ENCODE assay signal across 8 cellular contexts in genomic region chr4:82372874-82373815, GRCh38. TPM values are rescaled to one million over a fixed set of nuclear protein-coding genes. Genes with fewer than 3 reads are reported as not detected.
DNase-seq lines count a peak whose midpoint lies in the region; ATAC-seq and TF ChIP-seq lines count a peak whose summit lies in the region.

No MANE protein-coding gene starts in this region.

- DNase-seq in AG09309 (ENCODE audit: low read depth) = no peak
- DNase-seq in NCI-H460 (ENCODE audit: extremely low read depth, low read depth) = peak; percentile 52
- DNase-seq in activated CD4-positive, alpha-beta T cell treated with anti-CD3 and anti-CD28 coated beads for 48 hours = peak; percentile 90
- DNase-seq in coronary artery (ENCODE audit: low spot score) = peak; percentile 82
- DNase-seq in stimulated activated CD4-positive, alpha-beta T cell treated with anti-CD3 and anti-CD28 coated beads, Interleukin-4, amount 100 ng/mL, for 1 hour = peak; percentile 68

- peak; percentile 31 for ATAC-seq in GM18909 (IDR thresholded peaks at IDR 0.05; ENCODE audit: poor library complexity, unreplicated experiment)
- ATAC-seq in HG03196 (IDR thresholded peaks at IDR 0.05; ENCODE audit: unreplicated experiment) = peak; percentile 20

- no peaks in the 10 kb centered on the region for H3K9me3 ChIP-seq in liver (ENCODE audit: control insufficient read depth in 4 of 4, low read length in 3 of 4)

- TF ChIP-seq CTCF in AG09309 (IDR thresholded peaks at IDR 0.05; ENCODE audit: control insufficient read depth, insufficient read depth, low read depth, low read length, missing control alignments) (no peak), coronary artery (IDR thresholded peaks at IDR 0.05) (no peak), liver (IDR thresholded peaks at IDR 0.05; ENCODE audit: low read depth, low read length, missing input control) (no peak)

- under 1% methylated on average over 75 of the region's 75 CpGs for WGBS in liver

- H3K36me3 ChIP-seq in liver (ENCODE audit: control insufficient read depth in 4 of 4, insufficient read depth in 3 of 4, low read depth in 1 of 4, low read length in 3 of 4) = peaks cover 0 to 5% (median 1%) of the 10 kb centered on the region in 4 donors

- H3K27ac ChIP-seq in coronary artery (peak overlapping the region; percentile 98 to 100), liver (ENCODE audit: low read depth in 1 of 2, low read length in 2 of 2) (peak overlapping the region; percentile 100)

- no peaks in the 10 kb centered on the region for H3K27me3 ChIP-seq in liver (ENCODE audit: control insufficient read depth in 4 of 4, insufficient read depth in 4 of 4, low read length in 3 of 4)

- peak in 1 of 2 donors; percentile 3 for TF ChIP-seq RAD21 in liver (IDR thresholded peaks at IDR 0.05)

- peak overlapping the region; percentile 81 to 88 for H3K9ac ChIP-seq in liver (ENCODE audit: low read depth in 1 of 2, low read length in 2 of 2)

- H3K4me1 ChIP-seq in liver (ENCODE audit: control insufficient read depth in 4 of 4, insufficient read depth in 4 of 4, low read length in 3 of 4) = peaks cover 4 to 38% (median 35%) of the 10 kb centered on the region in 4 donors

- H3K4me3 ChIP-seq in AG09309 (ENCODE audit: control insufficient read depth, low read depth, low read length) (peak overlapping the region; percentile 92), coronary artery (peak overlapping the region; percentile 100), liver (ENCODE audit: low read depth in 1 of 3, low read length in 3 of 3) (peak overlapping the region; percentile 81 to 93 (median 91))

TF ChIP-seq in liver, 16 proteins besides CTCF, POLR2A, EP300 and RAD21:
- no peak for TF ChIP-seq REST (IDR thresholded peaks at IDR 0.05)
- TF ChIP-seq, protein P1, sequence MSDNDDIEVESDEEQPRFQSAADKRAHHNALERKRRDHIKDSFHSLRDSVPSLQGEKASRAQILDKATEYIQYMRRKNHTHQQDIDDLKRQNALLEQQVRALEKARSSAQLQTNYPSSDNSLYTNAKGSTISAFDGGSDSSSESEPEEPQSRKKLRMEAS (IDR thresholded peaks at IDR 0.05) = peak; percentile 43

RNA-seq across cellular contexts. Expression of gene HNRNPD, which starts 0.6 kb away (rescaled TPM):
- 38.2 and 39.7 TPM in 2 replicates for total RNA-seq in NCI-H460 (2014; rRNA removed; shearing (Covaris generic))
- 38.4 and 65.6 TPM in 2 replicates for polyA plus RNA-seq in NCI-H460 (2014; cell fraction: nucleus; rRNA removed)
- total RNA-seq in liver = 10 to 100 TPM; 39.7 to 53.9 TPM
- polyA plus RNA-seq in liver = 10 to 100 TPM; 29.9 to 52.7 TPM

RNA-seq across cellular contexts. Expression of gene HNRNPDL, which starts 57.1 kb away (rescaled TPM):
- 145 TPM in 2 replicates for total RNA-seq in NCI-H460 (2014; rRNA removed; shearing (Covaris generic))
- 409 and 487 TPM in 2 replicates for polyA plus RNA-seq in NCI-H460 (2014; cell fraction: nucleus; rRNA removed)
- 10 to 100 TPM; 57.4 to 57.9 TPM for total RNA-seq in liver
- 10 to 100 TPM; 53.1 to 57.9 TPM for polyA plus RNA-seq in liver

RNA-seq across cellular contexts. Expression of gene ENOPH1, which starts 57.2 kb away (rescaled TPM):
- total RNA-seq in NCI-H460 (2014; rRNA removed; shearing (Covaris generic)) = 57.6 and 59.6 TPM in 2 replicates
- polyA plus RNA-seq in NCI-H460 (2014; cell fraction: nucleus; rRNA removed) = 58.3 and 66.1 TPM in 2 replicates
- total RNA-seq in liver = 10 to 100 TPM; 13.1 to 20.0 TPM
- polyA plus RNA-seq in liver = 10 to 100 TPM; 12.1 to 12.4 TPM
